In genomic region chr15:66482539-66482938, GRCh38 we compare ENCODE assay signal across 14 cellular contexts. TPM values are rescaled to one million over a fixed set of nuclear protein-coding genes. Genes with fewer than 3 reads are reported as not detected.
DNase-seq lines count a peak whose midpoint lies in the region; ATAC-seq, FAIRE-seq and TF ChIP-seq lines count a peak whose summit lies in the region.
"Had no signal": no experiment of that assay in that cellular context is flagged by ENCODE, and none has a peak within 500 bp of the region (broad histone marks: within the 10 kb centered on the region; RNA-seq: fewer than 3 reads in every experiment).

No MANE protein-coding gene starts in this region.

- peaks cover 43% of the 10 kb centered on the region; the same call in 1 of the 2 replicates for H3F3A ChIP-seq in PC-9 (ENCODE audit: insufficient read depth, low read depth)

- DNase-seq in activated naive CD4-positive, alpha-beta T cell (lab: John Stamatoyannopoulos, UW): no peak
- DNase-seq in PC-9 (no peak), epithelial cell of prostate (ENCODE audit: low read depth, low spot score) (no peak), posterior cingulate gyrus (peak in 8 of 10 donors; percentile 32 to 91 (median 64)), D721Med (ENCODE audit: insufficient read length, low spot score) (no peak), NCI-H2029 treated with DMSO at 0.1 percent for 48 hours (lab: John Stamatoyannopoulos, UW) (no peak)
- DNase-seq: naive B cell; NCI-H1436; stimulated activated CD4-positive, alpha-beta T cell treated with anti-CD3 and anti-CD28 coated beads, Interleukin-15, amount 100 ng/mL, for 24 hours; stomach; T1000 had no signal

- CTCF ChIA-PET in PC-9 (lab: Charles Lee): no interaction called here

- H3K9me3 ChIP-seq in PC-9 (ENCODE audit: insufficient read depth, low read depth): no peaks in the 10 kb centered on the region
- H3K9me3 ChIP-seq: stomach had no signal

- no peak for FAIRE-seq in D721Med (lab: Jason Lieb, UNC)
- FAIRE-seq: frontal cortex had no signal

- H3K36me3 ChIP-seq in PC-9 (ENCODE audit: low read depth): no peaks in the 10 kb centered on the region

- H3K9me3 Mint-ChIP-seq in activated naive CD4-positive, alpha-beta T cell treated with anti-CD3 and anti-CD28 coated beads, Interleukin-2, amount 50 U/mL, for 24 hours: no peaks in the 10 kb centered on the region
- H3K9me3 Mint-ChIP-seq: naive B cell had no signal

- ATAC-seq in HG03378 (IDR thresholded peaks at IDR 0.05; ENCODE audit: unreplicated experiment): no peak

- H3K4me3 Mint-ChIP-seq in activated naive CD4-positive, alpha-beta T cell treated with anti-CD3 and anti-CD28 coated beads, Interleukin-2, amount 50 U/mL, for 24 hours: no peak overlapping the region
- H3K4me3 Mint-ChIP-seq: naive B cell had no signal

- no peaks in the 10 kb centered on the region for H3K79me2 ChIP-seq in PC-9 (ENCODE audit: low read depth)

- no peaks in the 10 kb centered on the region for H3K9me2 ChIP-seq in PC-9 (ENCODE audit: insufficient read depth)

- H3K27me3 Mint-ChIP-seq in activated naive CD4-positive, alpha-beta T cell treated with anti-CD3 and anti-CD28 coated beads, Interleukin-2, amount 50 U/mL, for 24 hours: no peaks in the 10 kb centered on the region
- H3K27me3 Mint-ChIP-seq: naive B cell had no signal

- H3K27ac Mint-ChIP-seq in activated naive CD4-positive, alpha-beta T cell treated with anti-CD3 and anti-CD28 coated beads, Interleukin-2, amount 50 U/mL, for 24 hours: peak overlapping the region; percentile 67

- peaks cover 9% of the 10 kb centered on the region for H3K36me3 Mint-ChIP-seq in activated naive CD4-positive, alpha-beta T cell treated with anti-CD3 and anti-CD28 coated beads, Interleukin-2, amount 50 U/mL, for 24 hours

- H3K4me3 ChIP-seq in PC-9: no peak overlapping the region
- H3K4me3 ChIP-seq: stomach had no signal

- H3K27ac ChIP-seq in PC-9 (peak overlapping the region; percentile 72), epithelial cell of prostate (peak overlapping the region; percentile 33)
- H3K27ac ChIP-seq: stomach had no signal

- no peaks in the 10 kb centered on the region for H3K27me3 ChIP-seq in PC-9 (ENCODE audit: insufficient read depth, low read depth)
- H3K27me3 ChIP-seq: stomach had no signal

- H3K4me1 Mint-ChIP-seq in activated naive CD4-positive, alpha-beta T cell treated with anti-CD3 and anti-CD28 coated beads, Interleukin-2, amount 50 U/mL, for 24 hours: no peaks in the 10 kb centered on the region

- no peak overlapping the region for H2AFZ ChIP-seq in PC-9

- intact Hi-C loops in PC-9 (cut with micrococcal nuclease; ENCODE audit: unreplicated experiment): loop anchor here (2.0 kb wide), 1 partner anchor 118 kb away; no protein-coding TSS in a partner anchor
- intact Hi-C loops in posterior cingulate gyrus (cut with DNase I): no loop called here

- TF ChIP-seq CTCF in PC-9 (conservative IDR thresholded peaks at IDR 0.05) (no peak), D721Med (IDR thresholded peaks at IDR 0.05; ENCODE audit: insufficient read depth, missing control alignments) (no peak)

- H4K20me1 ChIP-seq in PC-9 (ENCODE audit: insufficient read depth): no peaks in the 10 kb centered on the region

- H3K4me1 ChIP-seq in PC-9 (replicated peaks; ENCODE audit: insufficient read depth): peaks cover 47% of the 10 kb centered on the region

- POLR2A ChIA-PET in PC-9 (lab: Charles Lee; ENCODE audit: unreplicated experiment): interaction anchor here (0.7 to 1.3 kb wide), 2 partner anchors 9 to 21 kb away, joined by 3 to 5 read pairs; no protein-coding TSS in a partner anchor

- no TSS peak for BruUV-seq in PC-9 (replicated peaks; lab: Mats Ljungman, UMichigan)

- H3K4me2 ChIP-seq in PC-9: peak overlapping the region; percentile 46; the same call in 1 of the 2 replicates

RNA-seq across cellular contexts. Expression of gene SNAPC5, which starts 15.0 kb away (rescaled TPM):
- total RNA-seq in PC-9 (2021): 15.8 and 17.9 TPM in 2 replicates

RNA-seq across cellular contexts. Expression of gene RPL4, which starts 22.1 kb away (rescaled TPM):
- 1,859 and 2,320 TPM in 2 replicates for total RNA-seq in PC-9 (2021)

RNA-seq across cellular contexts. Expression of gene ZWILCH, which starts 22.6 kb away (rescaled TPM):
- 26.3 and 30.3 TPM in 2 replicates for total RNA-seq in PC-9 (2021)

Comparison
In these comparisons a context has a peak if more than half of its experiments do, and no peak if none do; other contexts are left out.
1. DNase-seq: peak in posterior cingulate gyrus (8 of 10); none in activated naive CD4-positive, alpha-beta T cell (0 of 4), PC-9 (0 of 2), epithelial cell of prostate (single experiment), D721Med (single experiment) and NCI-H2029 treated with DMSO at 0.1 percent for 48 hours (single experiment).